1 cellular context compared by ENCODE assay signal in genomic region chr1:46341222-46342083, GRCh38.
A peak's percentile ranks its signal among the peaks of the same experiment; 100 is the strongest.
TF ChIP-seq lines count a peak whose summit lies in the region.

No MANE protein-coding gene starts in this region.

TF ChIP-seq in K562, 482 proteins besides CTCF, POLR2A, EP300 and RAD21 (continues in another document):
- TF ChIP-seq SPI1 (IDR thresholded peaks at IDR 0.05; ENCODE audit: borderline replicate concordance, low read depth, low read length) (0 out of 2 replicates have a peak, but pooled peaks have one; percentile 23), GABPB1 (CRISPR knock-in tag; IDR thresholded peaks at IDR 0.05) (peak; percentile 16; the same call in 1 of the 2 replicates), ZBTB1 (CRISPR knock-in tag; IDR thresholded peaks at IDR 0.05; ENCODE audit: borderline replicate concordance, low read depth) (peak; percentile 56; the same call in 1 of the 2 replicates), CBX2 (IDR thresholded peaks at IDR 0.05; ENCODE audit: insufficient read depth, low read length, poor library complexity, severe bottlenecking) (no peak), GABPA (tag; conservative IDR thresholded peaks at IDR 0.05; ENCODE audit: low read depth) (no peak), ZNF140 (CRISPR knock-in tag; IDR thresholded peaks at IDR 0.05) (no peak), RNF2 (IDR thresholded peaks at IDR 0.05) (no peak), KDM4B (IDR thresholded peaks at IDR 0.05; ENCODE audit: borderline replicate concordance in 2 of 2, low read depth in 1 of 2) (no peak), ZBTB34 (CRISPR knock-in tag; IDR thresholded peaks at IDR 0.05) (no peak), ZNF436 (CRISPR knock-in tag; IDR thresholded peaks at IDR 0.05) (no peak), ZNF778 (CRISPR knock-in tag; IDR thresholded peaks at IDR 0.05) (no peak), PPARD (CRISPR knock-in tag; IDR thresholded peaks at IDR 0.05) (no peak), ZBTB9 (CRISPR knock-in tag; IDR thresholded peaks at IDR 0.05) (no peak), THAP7 (CRISPR knock-in tag; IDR thresholded peaks at IDR 0.05) (no peak), PHF20 (IDR thresholded peaks at IDR 0.05; ENCODE audit: partially characterized antibody) (no peak), ZNF407 (IDR thresholded peaks at IDR 0.05; ENCODE audit: low read depth) (no peak), RFX1 (IDR thresholded peaks at IDR 0.05) (no peak), SMARCB1 (IDR thresholded peaks at IDR 0.05; ENCODE audit: insufficient read length, low read depth) (no peak), CUX1 (CRISPR knock-in tag; IDR thresholded peaks at IDR 0.05) (no peak), ZFPM2 (CRISPR knock-in tag; IDR thresholded peaks at IDR 0.05) (no peak), MITF (IDR thresholded peaks at IDR 0.05) (no peak), HNRNPK (IDR thresholded peaks at IDR 0.05; ENCODE audit: low read depth, low read length, poor library complexity, severe bottlenecking) (no peak), SUPT5H (IDR thresholded peaks at IDR 0.05) (no peak), TCF3 (CRISPR knock-in tag; IDR thresholded peaks at IDR 0.05) (no peak), NCOA4 (IDR thresholded peaks at IDR 0.05; ENCODE audit: partially characterized antibody) (no peak), RAD51 (IDR thresholded peaks at IDR 0.05; ENCODE audit: borderline replicate concordance, low read depth) (no peak), NKRF (IDR thresholded peaks at IDR 0.05; ENCODE audit: borderline replicate concordance) (no peak), SMAD2 (IDR thresholded peaks at IDR 0.05; ENCODE audit: low read depth, low read length) (no peak), ID3 (CRISPR knock-in tag; IDR thresholded peaks at IDR 0.05) (no peak), ID3 (tag; IDR thresholded peaks at IDR 0.05) (no peak), ATF4 (CRISPR knock-in tag; IDR thresholded peaks at IDR 0.05) (no peak), ZNF398 (CRISPR knock-in tag; IDR thresholded peaks at IDR 0.05) (no peak)
